ENCODE assay signal across 9 cellular contexts in genomic region chr12:100375023-100375737, GRCh38. TPM values are rescaled to one million over a fixed set of nuclear protein-coding genes. Genes with fewer than 3 reads are reported as not detected.
A peak's percentile ranks its signal among the peaks of the same experiment; 100 is the strongest.
DNase-seq lines count a peak whose midpoint lies in the region; ATAC-seq and TF ChIP-seq lines count a peak whose summit lies in the region.
"Had no signal": no experiment of that assay in that cellular context is flagged by ENCODE, and none has a peak within 500 bp of the region (broad histone marks: within the 10 kb centered on the region; RNA-seq: fewer than 3 reads in every experiment).

No MANE protein-coding gene starts in this region.

- 86 to 88% methylated on average over 7 to 12 of the region's 12 CpGs for WGBS in endodermal cell (ENCODE audit: insufficient coverage in 1 of 2, insufficient read length in 1 of 2), 2 experiments

- no peaks in the 10 kb centered on the region for H3K9me2 ChIP-seq in neural cell (ENCODE audit: insufficient read depth, low read length)

- H3K9ac ChIP-seq in endodermal cell (ENCODE audit: extremely low read depth, low read length, poor library complexity, severe bottlenecking) (no peak overlapping the region), neural cell (ENCODE audit: low read length) (no peak overlapping the region)

- H3K9me3 ChIP-seq in endodermal cell (ENCODE audit: control insufficient read depth, low read length) (no peaks in the 10 kb centered on the region), neural cell (ENCODE audit: low read length) (no peaks in the 10 kb centered on the region)

- TF ChIP-seq CTCF in AG09319 (IDR thresholded peaks at IDR 0.05; ENCODE audit: low read depth, low read length): no peak; the same call in 1 of the 2 replicates
- no peak for TF ChIP-seq CTCF in endodermal cell (conservative IDR thresholded peaks at IDR 0.05)
- no peak for TF ChIP-seq CTCF in neural cell (IDR thresholded peaks at IDR 0.05; ENCODE audit: poor library complexity, severe bottlenecking)
- no peak for TF ChIP-seq CTCF in GM20000 (IDR thresholded peaks at IDR 0.05; ENCODE audit: extremely low read depth, missing control alignments)

- no peak overlapping the region for H3K4me2 ChIP-seq in neural cell (ENCODE audit: low read length)

- H3F3A ChIP-seq in neural cell (ENCODE audit: insufficient read depth, low read length, poor library complexity, severe bottlenecking): no peaks in the 10 kb centered on the region

- no peak overlapping the region for H3K4me3 ChIP-seq in endodermal cell (ENCODE audit: low read length)
- peak overlapping the region; percentile 11 for H3K4me3 ChIP-seq in neural cell (ENCODE audit: low read length)

- H3K79me2 ChIP-seq in neural cell (replicated peaks; ENCODE audit: insufficient read depth, low read length): no peaks in the 10 kb centered on the region

- no peak overlapping the region for H2AFZ ChIP-seq in neural cell (ENCODE audit: low read depth, low read length)

- H3K27ac Mint-ChIP-seq in endodermal cell: no peak overlapping the region
- H3K27ac Mint-ChIP-seq: CD4-positive, alpha-beta T cell had no signal

- H3K36me3 Mint-ChIP-seq in endodermal cell (ENCODE audit: low read depth): no peaks in the 10 kb centered on the region

- H3K4me1 ChIP-seq in endodermal cell (ENCODE audit: control insufficient read depth, insufficient read depth, low read length): no peaks in the 10 kb centered on the region

- no peak for TF ChIP-seq RAD21 in neural cell (conservative IDR thresholded peaks at IDR 0.05)

- no peaks in the 10 kb centered on the region for H3K27me3 Mint-ChIP-seq in endodermal cell (ENCODE audit: insufficient read depth)

- H3K27me3 ChIP-seq in endodermal cell (ENCODE audit: control insufficient read depth, insufficient read depth, low read length, poor library complexity, severe bottlenecking): no peaks in the 10 kb centered on the region
- H3K27me3 ChIP-seq in neural cell (ENCODE audit: insufficient read depth, low read depth, low read length): peaks cover 26% of the 10 kb centered on the region

- no peak for TF ChIP-seq EP300 in neural cell (conservative IDR thresholded peaks at IDR 0.05; ENCODE audit: poor library complexity, severe bottlenecking)

- DNase-seq in AG09319 (ENCODE audit: extremely low read depth, low read depth) (peak; percentile 4), NCI-H2081 (lab: John Stamatoyannopoulos, UW) (peak; percentile 52 to 72), endodermal cell (peak; percentile 73), GM20000 (ENCODE audit: low spot score) (no peak), MV-4-11 (lab: John Stamatoyannopoulos, UW) (no peak)
- DNase-seq: CD4-positive, alpha-beta T cell had no signal

- H4K20me1 ChIP-seq in neural cell (ENCODE audit: insufficient read depth): no peaks in the 10 kb centered on the region

- H3K4me3 Mint-ChIP-seq in endodermal cell: no peak overlapping the region
- H3K4me3 Mint-ChIP-seq: CD4-positive, alpha-beta T cell had no signal

- ATAC-seq in HG02623 (IDR thresholded peaks at IDR 0.05; ENCODE audit: unreplicated experiment) (no peak), GM21526 (IDR thresholded peaks at IDR 0.05; ENCODE audit: low FRiP score, unreplicated experiment) (no peak)

- peaks cover 34% of the 10 kb centered on the region for H3K4me1 Mint-ChIP-seq in endodermal cell

- no peaks in the 10 kb centered on the region for H3K9me3 Mint-ChIP-seq in endodermal cell
- H3K9me3 Mint-ChIP-seq: CD4-positive, alpha-beta T cell had no signal

- H3K27ac ChIP-seq in endodermal cell (ENCODE audit: low read depth, low read length): no peak overlapping the region
- H3K27ac ChIP-seq in neural cell (ENCODE audit: low read length): no peak overlapping the region

- H3K36me3 ChIP-seq in endodermal cell (ENCODE audit: control insufficient read depth, insufficient read depth, low read length) (no peaks in the 10 kb centered on the region), neural cell (ENCODE audit: insufficient read depth, low read length) (no peaks in the 10 kb centered on the region)

TF ChIP-seq in neural cell, 6 proteins besides CTCF, POLR2A, EP300 and RAD21:
- TF ChIP-seq POLR2AphosphoS5 (IDR thresholded peaks at IDR 0.05) (no peak), TAF1 (IDR thresholded peaks at IDR 0.05; ENCODE audit: low read depth) (no peak), EZH2 (IDR thresholded peaks at IDR 0.05; ENCODE audit: borderline replicate concordance, insufficient read depth, low read length, poor library complexity, severe bottlenecking) (no peak), MXI1 (conservative IDR thresholded peaks at IDR 0.05; ENCODE audit: poor library complexity, severe bottlenecking) (no peak), SMC3 (conservative IDR thresholded peaks at IDR 0.05; ENCODE audit: poor library complexity) (no peak), REST (IDR thresholded peaks at IDR 0.05; ENCODE audit: borderline replicate concordance) (no peak)

RNA-seq across cellular contexts. Expression of gene SLC17A8, which starts 18.3 kb away (rescaled TPM):
- total RNA-seq in endodermal cell: under 1 TPM in 1 of 2 donors, not detected in 1; 0.40 TPM
- 2.5 TPM for polyA plus RNA-seq in endodermal cell (2013, experiment 1 of 2)
- 1.4 TPM for polyA plus RNA-seq in endodermal cell (2013, experiment 2 of 2)
- polyA plus RNA-seq in neural cell: 0.08 and 0.22 TPM in 2 replicates
- polyA minus RNA-seq in neural cell: 0.23 and 0.24 TPM in 2 replicates
- total RNA-seq: CD4-positive, alpha-beta T cell had no signal

Comparison
In these comparisons a context has a peak if more than half of its experiments do, and no peak if none do; other contexts are left out.
1. DNase-seq: peak in AG09319 (single experiment), NCI-H2081 (2 of 2) and endodermal cell (single experiment); none in GM20000 (single experiment) and MV-4-11 (single experiment).